ENCODE assay signal across 8 cellular contexts in the genomic region with DNA sequence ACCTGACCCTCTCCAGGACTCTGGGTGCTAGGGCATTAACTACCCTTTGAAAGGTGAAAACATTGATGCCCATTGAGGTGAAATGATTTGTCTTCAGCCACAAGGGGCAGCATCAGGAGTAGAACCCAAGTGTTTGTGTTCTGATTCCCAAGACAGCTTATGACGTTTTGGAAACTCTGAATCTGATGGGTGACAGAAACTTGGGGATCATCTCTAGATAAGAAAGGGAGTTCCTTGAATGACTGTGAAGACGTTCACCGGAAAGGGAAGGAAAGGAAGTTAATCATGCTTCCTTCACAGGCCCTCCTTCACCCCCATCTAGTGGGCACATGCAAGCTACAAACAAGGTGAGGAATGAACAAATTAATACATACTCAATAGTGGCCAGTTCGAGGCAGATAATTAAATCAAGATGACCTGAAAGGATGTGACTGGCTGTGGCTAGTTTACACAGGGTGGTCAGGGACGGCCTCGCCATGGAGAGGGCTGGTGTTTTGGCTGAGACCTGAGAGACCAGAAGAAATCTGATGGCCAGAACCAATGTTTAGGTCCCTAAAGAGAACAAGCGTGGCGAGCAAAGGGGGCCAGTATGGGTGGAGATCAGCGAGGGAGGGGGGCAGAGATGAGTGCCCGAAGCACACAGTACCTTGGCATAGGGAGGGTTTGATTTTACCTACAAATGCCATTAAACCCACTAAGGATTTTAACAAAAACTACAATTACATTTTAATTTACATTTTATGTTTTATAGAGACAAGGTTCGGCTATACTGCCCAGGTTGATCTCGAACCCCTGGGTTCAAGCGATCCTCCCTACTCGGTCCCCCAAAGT. TPM values are rescaled to one million over a fixed set of nuclear protein-coding genes. Genes with fewer than 3 reads are reported as not detected.
DNase-seq lines count a peak whose midpoint lies in the region; ATAC-seq, FAIRE-seq and TF ChIP-seq lines count a peak whose summit lies in the region.

No MANE protein-coding gene starts in this region.

- no peak for ATAC-seq in naive thymus-derived CD8-positive, alpha-beta T cell
- no peak for ATAC-seq in GM18873 (IDR thresholded peaks at IDR 0.05; ENCODE audit: low FRiP score, unreplicated experiment)

- H3K4me1 Mint-ChIP-seq in naive thymus-derived CD8-positive, alpha-beta T cell, result peaks cover 24 to 40% (median 38%) of the 10 kb centered on the region in 4 donors

- no peaks in the 10 kb centered on the region for H3K27me3 Mint-ChIP-seq in naive thymus-derived CD8-positive, alpha-beta T cell

- H3K27ac Mint-ChIP-seq in naive thymus-derived CD8-positive, alpha-beta T cell, result peak overlapping the region; percentile 80 to 99 (median 97)

- peak; percentile 26 for DNase-seq in 8988T
- DNase-seq in GM12891 (ENCODE audit: insufficient read length, low spot score), result peak; percentile 35
- DNase-seq in NCI-H748 (lab: John Stamatoyannopoulos, UW; ENCODE audit: unreplicated experiment), result peak; percentile 31
- DNase-seq in activated CD8-positive, alpha-beta memory T cell treated with anti-CD3 and anti-CD28 coated beads for 24 hours, result peak; percentile 78
- peak; percentile 84 to 85 for DNase-seq in erythroblast (lab: John Stamatoyannopoulos, UW)
- DNase-seq in naive thymus-derived CD8-positive, alpha-beta T cell, result peak in 8 of 10 donors; percentile 6 to 40 (median 19)
- DNase-seq in stromal cell of bone marrow (ENCODE audit: low read depth), result peak; percentile 75

- FAIRE-seq in GM12891 (lab: Jason Lieb, UNC), result peak; percentile 78

- TF ChIP-seq POLR2A in GM12891 (IDR thresholded peaks at IDR 0.05; ENCODE audit: low read depth, low read length) (no peak), erythroblast (IDR thresholded peaks at IDR 0.05; ENCODE audit: low read length) (no peak)

- POLR2A ChIA-PET in naive thymus-derived CD8-positive, alpha-beta T cell (lab: Charles Lee), result interaction anchor here (1.0 to 1.6 kb wide), 6 partner anchors 8 to 41 kb away, joined by 3 to 11 read pairs (median 3); partner anchors contain the start of genes HMGXB3 and TIGD6

- H3K36me3 Mint-ChIP-seq in naive thymus-derived CD8-positive, alpha-beta T cell, result peaks cover 0 to 2% (median 0%) of the 10 kb centered on the region in 3 donors

- H3K4me3 Mint-ChIP-seq in naive thymus-derived CD8-positive, alpha-beta T cell, result peak overlapping the region; percentile 92 to 99 (median 98)

- no peaks in the 10 kb centered on the region for H3K9me3 Mint-ChIP-seq in naive thymus-derived CD8-positive, alpha-beta T cell

TF ChIP-seq in GM12891, 5 proteins besides CTCF, POLR2A, EP300 and RAD21:
- no peak for TF ChIP-seq SPI1 (IDR thresholded peaks at IDR 0.05; ENCODE audit: low read depth, low read length)
- no peak for TF ChIP-seq TAF1 (IDR thresholded peaks at IDR 0.05; ENCODE audit: low read depth, low read length)
- TF ChIP-seq PAX5 (IDR thresholded peaks at IDR 0.05; ENCODE audit: insufficient read depth, low read length, severe bottlenecking), result no peak
- no peak for TF ChIP-seq POU2F2 (IDR thresholded peaks at IDR 0.05; ENCODE audit: low read depth, low read length)
- no peak for TF ChIP-seq POLR2AphosphoS5 (IDR thresholded peaks at IDR 0.05; ENCODE audit: low read depth, low read length)

RNA-seq across cellular contexts. Expression of gene SLC26A2, which starts 0.9 kb away (rescaled TPM):
- polyA plus RNA-seq in GM12891 (2012; ENCODE audit: low read depth, missing spikeins), result 0.89 TPM
- total RNA-seq in naive thymus-derived CD8-positive, alpha-beta T cell, result 10 to 100 TPM; 14.7 to 16.9 TPM
- polyA plus RNA-seq in naive thymus-derived CD8-positive, alpha-beta T cell, result 1 to 10 TPM; 2.5 to 3.0 (median 2.6) TPM

RNA-seq across cellular contexts. Expression of gene PDE6A, which starts 15.0 kb away (rescaled TPM):
- 0.03 TPM for polyA plus RNA-seq in GM12891 (2012; ENCODE audit: low read depth, missing spikeins)
- not detected for total RNA-seq in naive thymus-derived CD8-positive, alpha-beta T cell
- polyA plus RNA-seq in naive thymus-derived CD8-positive, alpha-beta T cell, result not detected

RNA-seq across cellular contexts. Expression of gene TIGD6, which starts 40.8 kb away (rescaled TPM):
- polyA plus RNA-seq in GM12891 (2012; ENCODE audit: low read depth, missing spikeins), result 2.4 TPM
- total RNA-seq in naive thymus-derived CD8-positive, alpha-beta T cell, result 1 to 10 TPM; 6.0 to 6.3 TPM
- 1 to 10 TPM; 2.7 to 4.5 (median 3.6) TPM for polyA plus RNA-seq in naive thymus-derived CD8-positive, alpha-beta T cell

RNA-seq across cellular contexts. Expression of gene HMGXB3, which starts 40.9 kb away (rescaled TPM):
- polyA plus RNA-seq in GM12891 (2012; ENCODE audit: low read depth, missing spikeins), result 19.3 TPM
- total RNA-seq in naive thymus-derived CD8-positive, alpha-beta T cell, result 10 to 100 TPM; 33.8 to 36.5 TPM
- 10 to 100 TPM in 1 of 3 donors, 1 to 10 TPM in 2; 4.6 to 13.1 (median 6.1) TPM for polyA plus RNA-seq in naive thymus-derived CD8-positive, alpha-beta T cell

Comparison
In these comparisons a context has a peak if more than half of its experiments do, and no peak if none do; other contexts are left out.
1. DNase-seq: peak in every context shown above with its lines; median percentile 84 in erythroblast; 78 in activated CD8-positive, alpha-beta memory T cell treated with anti-CD3 and anti-CD28 coated beads for 24 hours; 75 in stromal cell of bone marrow; 35 in GM12891; 31 in NCI-H748; 26 in 8988T; 19 in naive thymus-derived CD8-positive, alpha-beta T cell.